ENCODE assay signal across 8 cellular contexts in the genomic region with DNA sequence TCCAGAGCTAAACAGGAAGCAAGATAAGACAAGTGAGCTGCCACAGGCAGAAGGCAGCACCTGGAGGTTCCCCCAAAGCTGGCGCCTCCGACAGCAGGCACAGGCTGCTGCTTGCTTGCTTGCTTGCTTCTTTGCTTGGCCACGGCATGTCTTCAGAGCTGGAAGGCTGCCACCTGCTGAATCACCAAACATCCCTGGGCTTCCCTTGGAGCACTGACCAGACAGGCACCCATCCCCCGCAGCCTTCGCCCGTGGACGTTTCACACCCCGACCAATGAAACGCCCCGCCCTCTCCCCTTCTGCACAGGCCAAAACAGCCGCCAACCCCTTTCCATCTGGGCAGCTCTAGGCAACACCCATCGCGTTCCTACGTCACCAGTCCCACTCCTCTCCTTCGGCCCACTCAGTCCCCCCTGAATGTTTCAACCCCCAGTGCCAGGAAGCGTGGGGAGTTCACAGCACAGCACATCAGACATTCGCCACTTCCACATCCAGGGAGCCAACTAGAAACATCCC. TPM values are rescaled to one million over a fixed set of nuclear protein-coding genes. Genes with fewer than 3 reads are reported as not detected.
DNase-seq lines count a peak whose midpoint lies in the region; ATAC-seq and TF ChIP-seq lines count a peak whose summit lies in the region.

No MANE protein-coding gene starts in this region.

- peak overlapping the region; percentile 47 for H3K14ac ChIP-seq in IMR-90 (replicated peaks; ENCODE audit: low read depth, low read length)

- no peaks in the 10 kb centered on the region for H3K4me1 ChIP-seq in DND-41 (ENCODE audit: insufficient read depth, low read length)
- H3K4me1 ChIP-seq in IMR-90 (ENCODE audit: control insufficient read depth, insufficient read depth, low read length): peaks cover 2% of the 10 kb centered on the region; the same call in 1 of the 2 replicates
- peaks cover 12% of the 10 kb centered on the region for H3K4me1 ChIP-seq in osteoblast (ENCODE audit: insufficient read depth, low read length)
- peaks cover 13 to 29% (median 17%) of the 10 kb centered on the region in 4 donors for H3K4me1 ChIP-seq in upper lobe of left lung

- peaks cover 6 to 45% of the 10 kb centered on the region in 2 experiments for H3K79me1 ChIP-seq in IMR-90 (ENCODE audit: low read depth in 1 of 2, low read length in 2 of 2)

- H4K8ac ChIP-seq in IMR-90 (ENCODE audit: low read depth in 2 of 2, low read length in 2 of 2): peak overlapping the region in 1 of 2 experiments; percentile 15; a peak in 2 of 4 replicates

- peak overlapping the region; percentile 78 for H3K27ac Mint-ChIP-seq in activated naive CD8-positive, alpha-beta T cell treated with anti-CD3 and anti-CD28 coated beads for 36 hours

- dilution Hi-C loops in IMR-90 (cut with HindIII; ENCODE audit: low sequenced_read_pairs, unreplicated experiment): no loop called here

- H2BK20ac ChIP-seq in IMR-90 (ENCODE audit: low read depth, low read length): peak overlapping the region; percentile 53; the same call in 1 of the 2 replicates

- no peaks in the 10 kb centered on the region for H3K36me3 Mint-ChIP-seq in activated naive CD8-positive, alpha-beta T cell treated with anti-CD3 and anti-CD28 coated beads for 36 hours

- H3K27me3 Mint-ChIP-seq in activated naive CD8-positive, alpha-beta T cell treated with anti-CD3 and anti-CD28 coated beads for 36 hours: no peaks in the 10 kb centered on the region

- H2AK5ac ChIP-seq in IMR-90 (ENCODE audit: low read depth, low read length): peak overlapping the region; percentile 33; the same call in 1 of the 2 replicates

- in situ Hi-C loops in IMR-90 (cut with MboI; ENCODE audit: low sequenced_read_pairs): loop anchor here (5.0 kb wide), 1 partner anchor 205 kb away; no protein-coding TSS in a partner anchor
- in situ Hi-C loops in SK-MEL-5 (cut with HindIII; ENCODE audit: low pct_unique_long_range_greater_than_20kb, low sequenced_read_pairs): no loop called here

- no peak for TF ChIP-seq EP300 in upper lobe of left lung (IDR thresholded peaks at IDR 0.05)

- no peaks in the 10 kb centered on the region for H3K9me3 ChIP-seq in DND-41 (ENCODE audit: insufficient read depth, low read length, severe bottlenecking)
- no peaks in the 10 kb centered on the region for H3K9me3 ChIP-seq in IMR-90 (ENCODE audit: control insufficient read depth, insufficient read depth, low read length)
- H3K9me3 ChIP-seq in osteoblast (ENCODE audit: low read depth, low read length): no peaks in the 10 kb centered on the region
- H3K9me3 ChIP-seq in upper lobe of left lung: no peaks in the 10 kb centered on the region

- H3K27ac ChIP-seq in DND-41 (ENCODE audit: low read length) (no peak overlapping the region), IMR-90 (ENCODE audit: insufficient read depth, low read length) (peak overlapping the region; percentile 58; the same call in 1 of the 2 replicates), osteoblast (ENCODE audit: low read depth, low read length) (peak overlapping the region; percentile 74), upper lobe of left lung (peak overlapping the region; percentile 99 to 100 (median 99))

- peak overlapping the region; percentile 61 for H2BK5ac ChIP-seq in IMR-90 (ENCODE audit: low read depth, low read length, poor library complexity, severe bottlenecking)

- no peak for TF ChIP-seq CTCF in DND-41 (IDR thresholded peaks at IDR 0.05; ENCODE audit: borderline replicate concordance, extremely low read depth, low read length, poor library complexity, severe bottlenecking)
- 0 out of 2 replicates have a peak, but pooled peaks have one; percentile 19 for TF ChIP-seq CTCF in IMR-90 (conservative IDR thresholded peaks at IDR 0.05; ENCODE audit: low read depth, low read length)
- no peak for TF ChIP-seq CTCF in osteoblast (IDR thresholded peaks at IDR 0.05; ENCODE audit: extremely low read depth, low read depth, low read length)
- TF ChIP-seq CTCF in upper lobe of left lung (IDR thresholded peaks at IDR 0.05): peak in 1 of 6 experiments; percentile 36

- intact Hi-C loops in IMR-90 (cut with micrococcal nuclease) (loop anchor here (1.0 to 10.0 kb wide), 7 partner anchors 70 to 397 kb away; no protein-coding TSS in a partner anchor), Right ventricle myocardium inferior (cut with DNase I) (loop anchor here (2.0 kb wide), 2 partner anchors 17 to 67 kb away; no protein-coding TSS in a partner anchor)

- TF ChIP-seq RAD21 in IMR-90 (IDR thresholded peaks at IDR 0.05; ENCODE audit: low read length): peak; percentile 47

- H3K9ac ChIP-seq in DND-41 (ENCODE audit: low read depth, low read length): no peak overlapping the region
- H3K9ac ChIP-seq in IMR-90 (ENCODE audit: low read depth, low read length): peak overlapping the region; percentile 63

- peak overlapping the region; percentile 48 for H3K56ac ChIP-seq in IMR-90 (ENCODE audit: extremely low read depth, insufficient read depth, low read length)

- 0 out of 2 replicates have a peak, but pooled peaks have one; percentile 36 for TF ChIP-seq POLR2A in IMR-90 (IDR thresholded peaks at IDR 0.05; ENCODE audit: low read depth, low read length)
- TF ChIP-seq POLR2A in upper lobe of left lung (IDR thresholded peaks at IDR 0.05): peak in 2 of 4 donors; percentile 52 to 60

- DNase-seq in DND-41: peak; percentile 39
- DNase-seq in IMR-90: peak; percentile 96
- peak; percentile 52 for DNase-seq in SK-MEL-5 (ENCODE audit: low read depth, low spot score)
- DNase-seq in activated naive CD8-positive, alpha-beta T cell treated with anti-CD3 and anti-CD28 coated beads for 36 hours: peak; percentile 59
- peak; percentile 97 for DNase-seq in Right ventricle myocardium inferior (ENCODE audit: missing footprints)
- DNase-seq in osteoblast (ENCODE audit: insufficient read length, low spot score, missing footprints): peak; percentile 98
- peak; percentile 84 to 96 for DNase-seq in upper lobe of left lung

- peak overlapping the region; percentile 59 for H3K23ac ChIP-seq in IMR-90 (ENCODE audit: low read depth, low read length)

- peak overlapping the region; percentile 53 for H2BK120ac ChIP-seq in IMR-90 (ENCODE audit: low read depth, low read length)

- H2AFZ ChIP-seq in DND-41 (ENCODE audit: low read depth, low read length): no peak overlapping the region
- H2AFZ ChIP-seq in IMR-90 (replicated peaks; ENCODE audit: low read length, poor library complexity): peak overlapping the region; percentile 86
- H2AFZ ChIP-seq in osteoblast (ENCODE audit: low read length): peak overlapping the region; percentile 79

- peaks cover 58% of the 10 kb centered on the region for H3K4me1 Mint-ChIP-seq in activated naive CD8-positive, alpha-beta T cell treated with anti-CD3 and anti-CD28 coated beads for 36 hours

- H4K20me1 ChIP-seq in DND-41 (ENCODE audit: insufficient read depth, low read length): no peaks in the 10 kb centered on the region
- peaks cover 19% of the 10 kb centered on the region; the same call in 1 of the 2 replicates for H4K20me1 ChIP-seq in IMR-90 (ENCODE audit: insufficient read depth, low read length)
- peaks cover 33% of the 10 kb centered on the region for H4K20me1 ChIP-seq in osteoblast (ENCODE audit: insufficient read depth, low read length)

- H3K9me3 Mint-ChIP-seq in activated naive CD8-positive, alpha-beta T cell treated with anti-CD3 and anti-CD28 coated beads for 36 hours: no peaks in the 10 kb centered on the region

- H3K4me3 Mint-ChIP-seq in activated naive CD8-positive, alpha-beta T cell treated with anti-CD3 and anti-CD28 coated beads for 36 hours: peak overlapping the region; percentile 86

- POLR2A ChIA-PET in IMR-90 (lab: Charles Lee; ENCODE audit: unreplicated experiment): no interaction called here

- WGBS in IMR-90 (ENCODE audit: extremely low coverage in 2 of 2, insufficient read length in 1 of 2), 2 experiments: 0% methylated on average over 15 of the region's 17 CpGs; no CpG with 5 or more reads in 1 of the 2 experiments
- 1 to 2% methylated on average over 10 to 17 of the region's 17 CpGs for WGBS in upper lobe of left lung, 2 donors

- H2BK15ac ChIP-seq in IMR-90 (ENCODE audit: low read depth, low read length): peak overlapping the region; percentile 67; the same call in 1 of the 3 replicates

- H4K91ac ChIP-seq in IMR-90 (ENCODE audit: insufficient read depth, low read depth, low read length): peak overlapping the region; percentile 76

- BruUV-seq in IMR-90 (replicated peaks; lab: Mats Ljungman, UMichigan): no TSS peak

- H3K4me3 ChIP-seq in DND-41 (ENCODE audit: low read depth in 1 of 2, low read length in 2 of 2) (no peak overlapping the region), IMR-90 (ENCODE audit: insufficient read depth, low read depth, low read length) (peak overlapping the region; percentile 63), osteoblast (ENCODE audit: insufficient read depth, low read length) (peak overlapping the region; percentile 93), upper lobe of left lung (peak overlapping the region; percentile 61 to 96 (median 95))

- no peak overlapping the region for H4K5ac ChIP-seq in IMR-90 (ENCODE audit: low read depth, low read length)

- CTCF ChIA-PET in IMR-90 (lab: Yijun Ruan, JAX): interaction anchor here (0.9 to 1.5 kb wide), 4 partner anchors 8 to 254 kb away, joined by 3 to 5 read pairs (median 4); no protein-coding TSS in a partner anchor

- no peaks in the 10 kb centered on the region for H3K36me3 ChIP-seq in DND-41 (ENCODE audit: insufficient read depth, low read length)
- no peaks in the 10 kb centered on the region for H3K36me3 ChIP-seq in IMR-90 (ENCODE audit: control insufficient read depth, insufficient read depth, low read length)
- H3K36me3 ChIP-seq in osteoblast (ENCODE audit: insufficient read depth, low read length): peaks cover 5% of the 10 kb centered on the region
- no peaks in the 10 kb centered on the region for H3K36me3 ChIP-seq in upper lobe of left lung

- H3K27me3 ChIP-seq in DND-41 (ENCODE audit: insufficient read depth, low read length, poor library complexity): peaks cover 44% of the 10 kb centered on the region
- H3K27me3 ChIP-seq in IMR-90 (ENCODE audit: control insufficient read depth, insufficient read depth, low read length): no peaks in the 10 kb centered on the region
- no peaks in the 10 kb centered on the region for H3K27me3 ChIP-seq in osteoblast (ENCODE audit: insufficient read depth, low read length)
- no peaks in the 10 kb centered on the region for H3K27me3 ChIP-seq in upper lobe of left lung

- H3K4ac ChIP-seq in IMR-90 (ENCODE audit: low read depth, low read length): peak overlapping the region; percentile 61

- H3K9me1 ChIP-seq in IMR-90 (ENCODE audit: insufficient read depth, low read length): no peaks in the 10 kb centered on the region

- H3K4me2 ChIP-seq in DND-41 (ENCODE audit: insufficient read depth, low read length): no peak overlapping the region
- H3K4me2 ChIP-seq in IMR-90 (ENCODE audit: low read depth, low read length): peak overlapping the region; percentile 84
- peak overlapping the region; percentile 97 for H3K4me2 ChIP-seq in osteoblast (ENCODE audit: insufficient read depth, low read length)

- no peaks in the 10 kb centered on the region for H3K79me2 ChIP-seq in DND-41 (ENCODE audit: insufficient read depth, low read length)
- peaks cover 34% of the 10 kb centered on the region for H3K79me2 ChIP-seq in osteoblast (ENCODE audit: insufficient read depth, low read length)

- ATAC-seq in DND-41 (ENCODE audit: insufficient read depth, low read depth): peak; percentile 57
- ATAC-seq in GM21529 (IDR thresholded peaks at IDR 0.05; ENCODE audit: unreplicated experiment): peak; percentile 29
- ATAC-seq in IMR-90 (ENCODE audit: low read depth): peak; percentile 40
- peak; percentile 63 for ATAC-seq in Right ventricle myocardium inferior
- peak; percentile 56 to 76 for ATAC-seq in upper lobe of left lung (ENCODE audit: low FRiP score in 2 of 2)

- H2AK9ac ChIP-seq in IMR-90 (replicated peaks; ENCODE audit: low read depth, low read length, poor library complexity): peak overlapping the region; percentile 17

- H3K18ac ChIP-seq in IMR-90 (ENCODE audit: low read depth, low read length): peak overlapping the region; percentile 4

RNA-seq across cellular contexts. Expression of a gene that starts 1.7 kb away (rescaled TPM):
- total RNA-seq in IMR-90 (2012; rRNA removed) (26.7 and 30.8 TPM in 2 replicates), Right ventricle myocardium inferior (23.1 TPM), osteoblast (60.4 and 68.0 TPM in 2 replicates), upper lobe of left lung (100 to 1,000 TPM in 4 of 6 donors, 10 to 100 TPM in 2; 66.7 to 230 (median 173) TPM)
- polyA plus RNA-seq in IMR-90 (2012; rRNA removed): 9.8 and 12.1 TPM in 2 replicates
- polyA plus RNA-seq in IMR-90 (2012; cell fraction: cytosol; rRNA removed): 7.5 and 12.1 TPM in 2 replicates
- polyA plus RNA-seq in IMR-90 (2012; cell fraction: nucleus; rRNA removed; ENCODE audit: low replicate concordance): 6.0 and 7.7 TPM in 2 replicates
- total RNA-seq in SK-MEL-5 (2014; rRNA removed; shearing (Covaris generic)): 5.8 and 8.3 TPM in 2 replicates
- 4.9 and 5.0 TPM in 2 replicates for polyA plus RNA-seq in SK-MEL-5 (2015; cell fraction: cytosol; rRNA removed)
- 2.7 and 4.8 TPM in 2 replicates for polyA plus RNA-seq in SK-MEL-5 (2015; cell fraction: nucleus; rRNA removed)
- total RNA-seq in activated naive CD8-positive, alpha-beta T cell treated with anti-CD3 and anti-CD28 coated beads for 36 hours: 10 to 100 TPM in 1 of 2 experiments, 1 to 10 TPM in 1; 9.8 to 11.3 TPM

Comparison
In these comparisons a context has a peak if more than half of its experiments do, and no peak if none do; other contexts are left out.
1. DNase-seq: peak in every context shown above with its lines; median percentile 98 in osteoblast; 97 in Right ventricle myocardium inferior; 96 in IMR-90; 90 in upper lobe of left lung; 59 in activated naive CD8-positive, alpha-beta T cell treated with anti-CD3 and anti-CD28 coated beads for 36 hours; 52 in SK-MEL-5; 39 in DND-41.
2. H3K4me3 ChIP-seq: peak in IMR-90 (single experiment), osteoblast (single experiment) and upper lobe of left lung (4 of 4); none in DND-41 (0 of 2).
3. Peak in every context shown above with its lines, with median percentiles within 50 percentile points of each other: ATAC-seq.